Comparison of ENCODE assay signal across 1 cellular context in genomic region chr3:46884929-46885328, GRCh38.
TF ChIP-seq lines count a peak whose summit lies in the region.

No MANE protein-coding gene starts in this region.

TF ChIP-seq in GM23338, 12 proteins besides CTCF, POLR2A, EP300 and RAD21 (continued from another document):
- TF ChIP-seq REST (IDR thresholded peaks at IDR 0.05; ENCODE audit: unreplicated experiment) = no peak
- no peak for TF ChIP-seq EZH2phosphoT487 (IDR thresholded peaks at IDR 0.05; ENCODE audit: unreplicated experiment)
- TF ChIP-seq ZNF331 (CRISPR knock-in tag; IDR thresholded peaks at IDR 0.05; ENCODE audit: low read depth) = no peak
- TF ChIP-seq POLR2AphosphoS5 (IDR thresholded peaks at IDR 0.05; ENCODE audit: low read depth) = no peak
- TF ChIP-seq ETS1 (IDR thresholded peaks at IDR 0.05) = no peak
- TF ChIP-seq ZNF462 (CRISPR knock-in tag; IDR thresholded peaks at IDR 0.05) = no peak
- no peak for TF ChIP-seq NANOG (IDR thresholded peaks at IDR 0.05; ENCODE audit: borderline replicate concordance)
- no peak for TF ChIP-seq ZNF114 (CRISPR knock-in tag; IDR thresholded peaks at IDR 0.05)
- TF ChIP-seq JUNB (IDR thresholded peaks at IDR 0.05; ENCODE audit: unreplicated experiment) = no peak
- no peak for TF ChIP-seq STAT1 (IDR thresholded peaks at IDR 0.05; ENCODE audit: unreplicated experiment)
